19 cellular contexts compared by ENCODE assay signal in genomic region chr18:21980744-21981143, GRCh38.
"Had no signal": no experiment of that assay in that cellular context is flagged by ENCODE, and none has a peak within 500 bp of the region (broad histone marks: within the 10 kb centered on the region; RNA-seq: fewer than 3 reads in every experiment).

No MANE protein-coding gene starts in this region.

- H3K4me3 Mint-ChIP-seq: activated T-helper 1 cell treated with anti-CD3 and anti-CD28 coated beads, Interleukin-12 subunit alpha, Interleukin-12 subunit beta, Interleukin-2, Interleukin-4 antibody, amounts not matched to agents 30 ng/mL and 10 ng/mL and 1 ng/mL, durations not matched to agents 14 hours and 24 hours and 36 hours; dendritic cell treated with granulocyte-macrophage colony-stimulating factor and Interleukin-4, amounts not matched to agents 40 ng/mL and 50 ng/mL, for 4 days; naive thymus-derived CD4-positive, alpha-beta T cell; T-helper 17 cell had no signal

- H3K36me3 ChIP-seq: adrenal gland, esophagus muscularis mucosa, gastroesophageal sphincter, heart right ventricle, ovary, sigmoid colon, thyroid gland had no signal

- DNase-seq: activated CD4-positive, alpha-beta T cell treated with anti-CD3 and anti-CD28 coated beads, Interleukin-2, amount 50 U/mL, for 48 hours; activated gamma-delta T cell treated with Interleukin-2 at 50 U/mL for 16 hours; activated T-cell treated with anti-CD3 and anti-CD28 coated beads for 4 hours; adrenal gland; effector CD8-positive, alpha-beta T cell; heart right ventricle; left cardiac atrium; mammary epithelial cell; naive thymus-derived CD4-positive, alpha-beta T cell; ovary; sigmoid colon; stimulated activated naive CD4-positive, alpha-beta T cell; T-helper 17 cell; thyroid gland had no signal

- H3K4me3 ChIP-seq: adrenal gland, esophagus muscularis mucosa, gastroesophageal sphincter, heart right ventricle, ovary, sigmoid colon, thyroid gland had no signal

- H3K9me3 ChIP-seq: adrenal gland, esophagus muscularis mucosa, ovary, sigmoid colon, thyroid gland had no signal

- H3K36me3 Mint-ChIP-seq: activated naive CD4-positive, alpha-beta T cell treated with anti-CD3 and anti-CD28 coated beads, Interleukin-2, amount 50 U/mL, for 72 hours had no signal

- H3K27ac Mint-ChIP-seq: activated T-helper 1 cell treated with anti-CD3 and anti-CD28 coated beads, Interleukin-12 subunit alpha, Interleukin-12 subunit beta, Interleukin-2, Interleukin-4 antibody, amounts not matched to agents 30 ng/mL and 10 ng/mL and 1 ng/mL, durations not matched to agents 14 hours and 24 hours and 36 hours; dendritic cell treated with granulocyte-macrophage colony-stimulating factor and Interleukin-4, amounts not matched to agents 40 ng/mL and 50 ng/mL, for 4 days; naive thymus-derived CD4-positive, alpha-beta T cell; T-helper 17 cell had no signal

- H3K9me3 Mint-ChIP-seq: activated naive CD4-positive, alpha-beta T cell treated with anti-CD3 and anti-CD28 coated beads, Interleukin-2, amount 50 U/mL, for 72 hours; activated T-helper 1 cell treated with anti-CD3 and anti-CD28 coated beads, Interleukin-12 subunit alpha, Interleukin-12 subunit beta, Interleukin-2, Interleukin-4 antibody, amounts not matched to agents 30 ng/mL and 10 ng/mL and 1 ng/mL, durations not matched to agents 14 hours and 24 hours and 36 hours; dendritic cell treated with granulocyte-macrophage colony-stimulating factor and Interleukin-4, amounts not matched to agents 40 ng/mL and 50 ng/mL, for 4 days had no signal

- H3K27me3 ChIP-seq: adrenal gland, gastroesophageal sphincter, heart right ventricle, ovary, sigmoid colon, thyroid gland had no signal

- H3K4me1 ChIP-seq: adrenal gland, esophagus muscularis mucosa, gastroesophageal sphincter, heart right ventricle, sigmoid colon, thyroid gland had no signal

- H3K4me1 Mint-ChIP-seq: naive thymus-derived CD4-positive, alpha-beta T cell; T-helper 17 cell had no signal

- ATAC-seq: activated naive CD4-positive, alpha-beta T cell treated with anti-CD3 and anti-CD28 coated beads, Interleukin-2, amount 50 U/mL, for 72 hours; gastroesophageal sphincter; naive thymus-derived CD4-positive, alpha-beta T cell; T-helper 17 cell had no signal

- H3K27me3 Mint-ChIP-seq: dendritic cell treated with granulocyte-macrophage colony-stimulating factor and Interleukin-4, amounts not matched to agents 40 ng/mL and 50 ng/mL, for 4 days had no signal

- H3K27ac ChIP-seq: adrenal gland, esophagus muscularis mucosa, gastroesophageal sphincter, heart right ventricle, ovary, sigmoid colon, thyroid gland had no signal
